In the genomic region with DNA sequence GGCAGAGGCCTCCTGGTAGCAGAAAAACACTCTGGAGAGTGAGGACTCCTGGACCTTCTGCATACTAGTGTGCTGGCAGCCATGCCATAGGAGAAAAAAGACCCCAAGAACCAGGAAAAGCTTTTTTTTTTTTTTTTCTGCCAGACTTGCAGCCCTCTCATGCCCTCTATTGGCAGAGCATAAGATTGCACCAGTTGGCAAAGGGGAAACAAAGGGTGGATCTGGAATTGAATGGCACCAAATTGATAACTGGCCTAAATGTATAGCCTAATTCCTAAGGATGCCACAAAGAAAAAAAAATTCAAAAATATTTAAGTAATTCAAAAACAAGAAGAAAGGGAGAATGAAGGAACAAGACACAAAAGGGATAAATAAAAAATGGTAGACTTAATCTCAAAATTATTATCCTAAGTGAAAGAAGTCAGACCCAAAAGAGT, we compare ENCODE assay signal across 8 cellular contexts.
DNase-seq lines count a peak whose midpoint lies in the region; ATAC-seq and TF ChIP-seq lines count a peak whose summit lies in the region.

No MANE protein-coding gene starts in this region.

- H3K4me1 Mint-ChIP-seq in CD8-positive, alpha-beta T cell (ENCODE audit: low read depth), result no peaks in the 10 kb centered on the region
- no peaks in the 10 kb centered on the region for H3K4me1 Mint-ChIP-seq in glutamatergic neuron (ENCODE audit: low read depth, unreplicated experiment)

- POLR2A ChIA-PET in CD8-positive, alpha-beta T cell (lab: Charles Lee), result no interaction called here
- POLR2A ChIA-PET in Panc1 (lab: Charles Lee), result no interaction called here

- H3K27me3 Mint-ChIP-seq in CD8-positive, alpha-beta T cell (ENCODE audit: low read depth), result no peaks in the 10 kb centered on the region
- H3K27me3 Mint-ChIP-seq in glutamatergic neuron (ENCODE audit: unreplicated experiment), result peaks cover 2% of the 10 kb centered on the region

- peaks cover 1% of the 10 kb centered on the region for H3K36me3 Mint-ChIP-seq in CD8-positive, alpha-beta T cell
- H3K36me3 Mint-ChIP-seq in glutamatergic neuron (ENCODE audit: unreplicated experiment), result peaks cover 16% of the 10 kb centered on the region

- TF ChIP-seq CTCF in CD8-positive, alpha-beta T cell (IDR thresholded peaks at IDR 0.05), result peak; percentile 45
- TF ChIP-seq CTCF in Panc1 (IDR thresholded peaks at IDR 0.05) (peak; percentile 92), glutamatergic neuron (IDR thresholded peaks at IDR 0.05; ENCODE audit: partially characterized antibody, unreplicated experiment) (peak; percentile 89)

- intact Hi-C loops in CD8-positive, alpha-beta T cell (cut with DNase I, micrococcal nuclease), result no loop called here
- intact Hi-C loops in Panc1 (cut with micrococcal nuclease; ENCODE audit: unreplicated experiment), result no loop called here

- H3K9me3 Mint-ChIP-seq in CD8-positive, alpha-beta T cell, result peaks cover 14% of the 10 kb centered on the region
- H3K9me3 Mint-ChIP-seq in glutamatergic neuron (ENCODE audit: unreplicated experiment), result peaks cover 3% of the 10 kb centered on the region

- H3K4me3 Mint-ChIP-seq in CD8-positive, alpha-beta T cell, result no peak overlapping the region
- H3K4me3 Mint-ChIP-seq in glutamatergic neuron (ENCODE audit: unreplicated experiment), result no peak overlapping the region

- no peak for DNase-seq in CD8-positive, alpha-beta T cell
- peak; percentile 39 for DNase-seq in Panc1 (ENCODE audit: low read depth, low spot score)
- peak; percentile 56 for DNase-seq in glutamatergic neuron
- DNase-seq in NCI-H1048 (lab: John Stamatoyannopoulos, UW), result no peak
- DNase-seq in NK-92 treated with Interleukin-12 subunit alpha and Interleukin-12 subunit beta, amount 100 ng/mL, for 24 hours (lab: John Stamatoyannopoulos, UW), result no peak
- no peak for DNase-seq in hepatic stellate cell (ENCODE audit: low spot score)

- BruUV-seq in Panc1 (replicated peaks; lab: Mats Ljungman, UMichigan), result no TSS peak

- H3K27ac ChIP-seq in CD8-positive, alpha-beta T cell (ENCODE audit: low read depth, low read length), result no peak overlapping the region
- H3K27ac ChIP-seq in Panc1 (ENCODE audit: low read length), result no peak overlapping the region

- no peak overlapping the region for H3K4me3 ChIP-seq in CD8-positive, alpha-beta T cell (ENCODE audit: low read depth, low read length)
- no peak overlapping the region for H3K4me3 ChIP-seq in Panc1 (ENCODE audit: low read depth in 2 of 2, low read length in 2 of 2)

- CTCF ChIA-PET in CD8-positive, alpha-beta T cell (lab: Charles Lee), result interaction anchor here (0.6 kb wide), 3 partner anchors 51 to 1950 kb away, joined by 3 to 4 read pairs (median 3); no protein-coding TSS in a partner anchor
- CTCF ChIA-PET in Panc1 (lab: Charles Lee), result interaction anchor here (0.5 to 0.8 kb wide), 16 partner anchors 8 to 1622 kb away, joined by 3 to 6 read pairs (median 4); a partner anchor contains a TSS

- no peaks in the 10 kb centered on the region for H3K9me3 ChIP-seq in CD8-positive, alpha-beta T cell (ENCODE audit: low read length)
- H3K9me3 ChIP-seq in Panc1 (ENCODE audit: control insufficient read depth, insufficient read depth, low read depth, low read length), result no peaks in the 10 kb centered on the region

- ATAC-seq in CD8-positive, alpha-beta T cell, result no peak
- ATAC-seq in GM21390 (IDR thresholded peaks at IDR 0.05; ENCODE audit: unreplicated experiment), result peak; percentile 54
- no peak for ATAC-seq in Panc1
- ATAC-seq in GM19397 (IDR thresholded peaks at IDR 0.05; ENCODE audit: unreplicated experiment), result no peak

- in situ Hi-C loops in Panc1 (cut with HindIII; ENCODE audit: low pct_unique_long_range_greater_than_20kb, low sequenced_read_pairs), result no loop called here

- H3K4me1 ChIP-seq in CD8-positive, alpha-beta T cell (ENCODE audit: insufficient read depth, low read length), result no peaks in the 10 kb centered on the region
- no peaks in the 10 kb centered on the region for H3K4me1 ChIP-seq in Panc1 (ENCODE audit: control insufficient read depth, insufficient read depth, low read length)

- no peak overlapping the region for H3K27ac Mint-ChIP-seq in CD8-positive, alpha-beta T cell
- H3K27ac Mint-ChIP-seq in glutamatergic neuron (ENCODE audit: unreplicated experiment), result no peak overlapping the region

- no peaks in the 10 kb centered on the region for H3K27me3 ChIP-seq in CD8-positive, alpha-beta T cell (ENCODE audit: insufficient read depth, low read length)
- no peaks in the 10 kb centered on the region for H3K27me3 ChIP-seq in Panc1 (ENCODE audit: control insufficient read depth, insufficient read depth, low read length)

- no peaks in the 10 kb centered on the region for H3K36me3 ChIP-seq in CD8-positive, alpha-beta T cell (ENCODE audit: insufficient read depth, low read length)
- no peaks in the 10 kb centered on the region for H3K36me3 ChIP-seq in Panc1 (ENCODE audit: control insufficient read depth, insufficient read depth, low read length)

Comparison
In these comparisons a context has a peak if more than half of its experiments do, and no peak if none do; other contexts are left out.
1. DNase-seq: peak in Panc1 (single experiment) and glutamatergic neuron (single experiment); none in CD8-positive, alpha-beta T cell (0 of 7), NCI-H1048 (single experiment), NK-92 treated with Interleukin-12 subunit alpha and Interleukin-12 subunit beta, amount 100 ng/mL, for 24 hours (single experiment) and hepatic stellate cell (single experiment).
2. Peak in every context shown above with its lines, with median percentiles within 50 percentile points of each other: CTCF ChIP-seq.